In the genomic region with DNA sequence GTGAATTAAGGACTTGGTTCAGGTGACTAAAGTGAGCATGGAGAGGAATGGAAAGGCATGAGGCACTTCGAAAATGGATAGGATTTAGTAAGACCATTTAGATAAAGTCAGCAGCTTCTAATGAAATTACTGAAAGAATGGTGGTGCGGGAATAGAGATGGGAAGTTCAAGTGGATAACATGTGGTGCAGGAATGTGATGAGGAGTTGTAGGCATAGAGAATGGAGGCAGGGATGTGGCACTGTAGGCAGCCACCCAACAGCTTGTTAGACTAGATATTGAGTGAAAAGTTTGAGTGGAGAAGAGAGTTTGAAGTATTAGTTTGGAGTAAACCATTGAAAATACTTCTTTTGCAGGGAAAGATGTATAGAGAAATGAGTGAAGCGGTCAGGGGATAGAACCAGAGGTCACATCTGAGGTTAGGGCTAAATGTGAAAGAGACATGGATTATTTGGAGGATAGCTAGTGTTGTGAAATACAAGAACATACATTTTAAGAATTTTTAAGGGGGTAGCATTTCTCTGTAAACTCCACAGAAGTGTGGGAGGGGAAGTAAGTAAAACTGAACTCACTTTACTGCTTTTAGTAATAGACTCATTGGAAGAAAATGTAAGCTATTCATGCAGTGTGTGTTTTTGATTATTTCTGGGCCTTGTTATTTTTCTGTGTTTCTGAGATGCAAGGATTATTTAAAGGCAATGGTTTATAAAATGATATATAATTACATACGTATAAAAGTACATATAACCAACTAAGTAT, we compare ENCODE assay signal across 9 cellular contexts. TPM values are rescaled to one million over a fixed set of nuclear protein-coding genes. Genes with fewer than 3 reads are reported as not detected.
DNase-seq lines count a peak whose midpoint lies in the region; ATAC-seq lines count a peak whose summit lies in the region.
"Had no signal": no experiment of that assay in that cellular context is flagged by ENCODE, and none has a peak within 500 bp of the region (broad histone marks: within the 10 kb centered on the region; RNA-seq: fewer than 3 reads in every experiment).

No MANE protein-coding gene starts in this region.

- peaks cover 10% of the 10 kb centered on the region for H3K36me3 Mint-ChIP-seq in CD4-positive, CD25-positive, alpha-beta regulatory T cell
- peaks cover 4% of the 10 kb centered on the region for H3K36me3 Mint-ChIP-seq in IgD-negative memory B cell
- peaks cover 0 to 6% of the 10 kb centered on the region in 2 donors for H3K36me3 Mint-ChIP-seq in naive B cell

- H3K4me3 Mint-ChIP-seq in CD4-positive, CD25-positive, alpha-beta regulatory T cell: peak overlapping the region in 3 of 4 donors; percentile 4 to 67 (median 27)
- H3K4me3 Mint-ChIP-seq in IgD-negative memory B cell (peak overlapping the region in 3 of 4 donors; percentile 0 to 58 (median 2)), naive B cell (peak overlapping the region in 7 of 8 donors; percentile 0 to 65 (median 9))

- H3K27ac ChIP-seq in CD4-positive, CD25-positive, alpha-beta regulatory T cell (ENCODE audit: insufficient read depth, low read length, poor library complexity, severe bottlenecking): no peak overlapping the region

- DNase-seq in CD4-positive, CD25-positive, alpha-beta regulatory T cell: no peak
- DNase-seq in astrocyte of the hippocampus (ENCODE audit: low read depth, low spot score): peak; percentile 7
- no peak for DNase-seq in naive B cell
- DNase-seq in ecto neural progenitor cell (ENCODE audit: low spot score): no peak
- DNase-seq in KBM-7: no peak
- DNase-seq: NCI-H1048 had no signal

- no peaks in the 10 kb centered on the region for H3K27me3 Mint-ChIP-seq in CD4-positive, CD25-positive, alpha-beta regulatory T cell
- H3K27me3 Mint-ChIP-seq in IgD-negative memory B cell (no peaks in the 10 kb centered on the region), naive B cell (no peaks in the 10 kb centered on the region)

- H3K4me1 Mint-ChIP-seq in CD4-positive, CD25-positive, alpha-beta regulatory T cell: peaks cover 61 to 87% (median 76%) of the 10 kb centered on the region in 4 donors
- H3K4me1 Mint-ChIP-seq in IgD-negative memory B cell (peaks cover 68 to 79% (median 70%) of the 10 kb centered on the region in 3 donors), naive B cell (peaks cover 64 to 80% (median 69%) of the 10 kb centered on the region in 3 donors)

- H3K9me3 ChIP-seq in CD4-positive, CD25-positive, alpha-beta regulatory T cell (ENCODE audit: control insufficient read depth in 2 of 2, low read length in 2 of 2): no peaks in the 10 kb centered on the region

- H3K9me3 Mint-ChIP-seq in CD4-positive, CD25-positive, alpha-beta regulatory T cell: no peaks in the 10 kb centered on the region
- H3K9me3 Mint-ChIP-seq in IgD-negative memory B cell (no peaks in the 10 kb centered on the region), naive B cell (no peaks in the 10 kb centered on the region)

- peaks cover 71% of the 10 kb centered on the region for H3K4me1 ChIP-seq in CD4-positive, CD25-positive, alpha-beta regulatory T cell (ENCODE audit: control insufficient read depth, insufficient read depth, low read length, poor library complexity, severe bottlenecking)

- H3K4me3 ChIP-seq in CD4-positive, CD25-positive, alpha-beta regulatory T cell (ENCODE audit: low read depth, low read length): peak overlapping the region; percentile 28

- no peaks in the 10 kb centered on the region for H3K27me3 ChIP-seq in CD4-positive, CD25-positive, alpha-beta regulatory T cell (ENCODE audit: control insufficient read depth, insufficient read depth, low read length)

- peak overlapping the region; percentile 0 to 97 (median 5) for H3K27ac Mint-ChIP-seq in CD4-positive, CD25-positive, alpha-beta regulatory T cell
- H3K27ac Mint-ChIP-seq in IgD-negative memory B cell (peak overlapping the region; percentile 0 to 86 (median 86)), naive B cell (peak overlapping the region; percentile 0 to 72 (median 31))

- no peaks in the 10 kb centered on the region for H3K36me3 ChIP-seq in CD4-positive, CD25-positive, alpha-beta regulatory T cell (ENCODE audit: control insufficient read depth, insufficient read depth, low read length)

- in situ Hi-C loops in KBM-7 (cut with MboI; ENCODE audit: low pct_unique_long_range_greater_than_20kb, low sequenced_read_pairs): no loop called here

- no peak for ATAC-seq in CD4-positive, CD25-positive, alpha-beta regulatory T cell (ENCODE audit: low read depth in 2 of 2)
- ATAC-seq in naive B cell (ENCODE audit: low read depth in 2 of 2) (no peak), GM21423 (IDR thresholded peaks at IDR 0.05; ENCODE audit: unreplicated experiment) (no peak), GM19463 (IDR thresholded peaks at IDR 0.05; ENCODE audit: unreplicated experiment) (no peak)

RNA-seq across cellular contexts. Expression of a gene that starts 46.2 kb away (rescaled TPM):
- total RNA-seq in CD4-positive, CD25-positive, alpha-beta regulatory T cell: 143 TPM
- polyA plus RNA-seq in CD4-positive, CD25-positive, alpha-beta regulatory T cell: 1 to 10 TPM; 2.6 to 6.6 (median 5.6) TPM
- 4.3 TPM for polyA plus RNA-seq in IgD-negative memory B cell
- polyA plus RNA-seq in naive B cell (ENCODE audit: low read depth in 6 of 6): 10 to 100 TPM in 3 of 6 donors, 1 to 10 TPM in 3; 5.9 to 14.3 (median 10.2) TPM

Comparison
In these comparisons a context has a peak if more than half of its experiments do, and no peak if none do; other contexts are left out.
1. H3K27ac Mint-ChIP-seq: peak in every context shown above with its lines; median percentile 86 in IgD-negative memory B cell; 31 in naive B cell; 5 in CD4-positive, CD25-positive, alpha-beta regulatory T cell.